ENCODE assay signal across 12 cellular contexts in genomic region chr21:15001773-15002647, GRCh38.
A peak's percentile ranks its signal among the peaks of the same experiment; 100 is the strongest.
DNase-seq lines count a peak whose midpoint lies in the region; ATAC-seq, FAIRE-seq and TF ChIP-seq lines count a peak whose summit lies in the region.
"Had no signal": no experiment of that assay in that cellular context is flagged by ENCODE, and none has a peak within 500 bp of the region (broad histone marks: within the 10 kb centered on the region; RNA-seq: fewer than 3 reads in every experiment).

No MANE protein-coding gene starts in this region.

- TF ChIP-seq POLR2A in A549 (IDR thresholded peaks at IDR 0.05; ENCODE audit: low read length) (no peak), suprapubic skin (IDR thresholded peaks at IDR 0.05) (no peak)

- H3K9me3 ChIP-seq in A549 (no peaks in the 10 kb centered on the region), suprapubic skin (no peaks in the 10 kb centered on the region)
- H3K9me3 ChIP-seq: sigmoid colon, upper lobe of right lung had no signal

- peak overlapping the region; percentile 44 for H3K4me3 Mint-ChIP-seq in WTC11

- no peak for TF ChIP-seq RAD21 in A549 (conservative IDR thresholded peaks at IDR 0.05 in 1 of 2, IDR thresholded peaks at IDR 0.05 in 1 of 2)

- no peaks in the 10 kb centered on the region for H3K9me3 Mint-ChIP-seq in WTC11

- H3K4me3 ChIP-seq in A549 (no peak overlapping the region), brain microvascular endothelial cell (ENCODE audit: low read depth, low read length) (no peak overlapping the region), suprapubic skin (no peak overlapping the region)
- H3K4me3 ChIP-seq: sigmoid colon, upper lobe of right lung had no signal

- in situ Hi-C loops in brain microvascular endothelial cell (cut with HindIII; ENCODE audit: low pct_ligation_motif_present, low sequenced_read_pairs): no loop called here

- H3K4me1 Mint-ChIP-seq in WTC11: peaks cover 59% of the 10 kb centered on the region

- peaks cover 30% of the 10 kb centered on the region for H3K27me3 Mint-ChIP-seq in WTC11 (ENCODE audit: low read depth)

- H3K27me3 ChIP-seq in brain microvascular endothelial cell (replicated peaks): no peaks in the 10 kb centered on the region
- H3K27me3 ChIP-seq in suprapubic skin: no peaks in the 10 kb centered on the region
- H3K27me3 ChIP-seq: sigmoid colon, upper lobe of right lung had no signal

- no peak for FAIRE-seq in A549 (lab: Jason Lieb, UNC)

- H3K4me1 ChIP-seq in A549 (peaks cover 88% of the 10 kb centered on the region), suprapubic skin (peaks cover 9% of the 10 kb centered on the region)

- ATAC-seq in A549 (no peak), GM19397 (IDR thresholded peaks at IDR 0.05; ENCODE audit: unreplicated experiment) (peak; percentile 72), HG03064 (IDR thresholded peaks at IDR 0.05; ENCODE audit: low read depth, unreplicated experiment) (peak; percentile 85), WTC11 (peak; percentile 46), Right ventricle myocardium inferior (no peak)
- ATAC-seq: upper lobe of right lung had no signal

- no peaks in the 10 kb centered on the region for H3K36me3 ChIP-seq in brain microvascular endothelial cell (replicated peaks)
- no peaks in the 10 kb centered on the region for H3K36me3 ChIP-seq in suprapubic skin
- H3K36me3 ChIP-seq: sigmoid colon, upper lobe of right lung had no signal

- no peak overlapping the region for H3K27ac Mint-ChIP-seq in WTC11

- intact Hi-C loops in Right ventricle myocardium inferior (cut with DNase I): no loop called here

- no peak for TF ChIP-seq CTCF in A549 (IDR thresholded peaks at IDR 0.05)
- TF ChIP-seq CTCF in WTC11 (IDR thresholded peaks at IDR 0.05): no peak
- TF ChIP-seq CTCF in brain microvascular endothelial cell (IDR thresholded peaks at IDR 0.05; ENCODE audit: low read depth, low read length, missing control alignments): no peak
- TF ChIP-seq CTCF in suprapubic skin (IDR thresholded peaks at IDR 0.05): no peak

- CTCF ChIA-PET in A549 (lab: Yijun Ruan, JAX): no interaction called here
- CTCF ChIA-PET in WTC11 (lab: Charles Lee): no interaction called here

- H3K27ac ChIP-seq in A549 (no peak overlapping the region), brain microvascular endothelial cell (no peak overlapping the region), suprapubic skin (no peak overlapping the region)
- H3K27ac ChIP-seq: sigmoid colon, upper lobe of right lung had no signal

- no peaks in the 10 kb centered on the region for H3K36me3 Mint-ChIP-seq in WTC11

- DNase-seq in A549 (ENCODE audit: low read depth in 1 of 2, low spot score in 1 of 2): no peak
- DNase-seq in WTC11 (ENCODE audit: low spot score): no peak
- DNase-seq in Right ventricle myocardium inferior (ENCODE audit: missing footprints): no peak
- DNase-seq in brain microvascular endothelial cell: no peak
- no peak for DNase-seq in suprapubic skin (ENCODE audit: low spot score in 2 of 2)
- no peak for DNase-seq in stimulated activated CD4-positive, alpha-beta T cell treated with anti-CD3 and anti-CD28 coated beads, Interleukin-15, amount 100 ng/mL, for 24 hours
- DNase-seq: amniotic stem cell, NCI-H226, sigmoid colon, upper lobe of right lung had no signal

- 87% methylated on average over 15 of the region's 15 CpGs for WGBS in A549 (ENCODE audit: missing lambda C conversion rate)
- 88% methylated on average over 15 of the region's 15 CpGs for WGBS in suprapubic skin

- POLR2A ChIA-PET in A549 (lab: Yijun Ruan, JAX): no interaction called here
- POLR2A ChIA-PET in WTC11 (lab: Charles Lee): no interaction called here

- no peak for TF ChIP-seq EP300 in A549 (IDR thresholded peaks at IDR 0.05)
- no peak for TF ChIP-seq EP300 in suprapubic skin (IDR thresholded peaks at IDR 0.05)

- peak overlapping the region; percentile 58; the same call in 2 of the 3 replicates for H3K4me2 ChIP-seq in A549

TF ChIP-seq in A549, 52 proteins besides CTCF, POLR2A, EP300 and RAD21:
- TF ChIP-seq, protein P1, sequence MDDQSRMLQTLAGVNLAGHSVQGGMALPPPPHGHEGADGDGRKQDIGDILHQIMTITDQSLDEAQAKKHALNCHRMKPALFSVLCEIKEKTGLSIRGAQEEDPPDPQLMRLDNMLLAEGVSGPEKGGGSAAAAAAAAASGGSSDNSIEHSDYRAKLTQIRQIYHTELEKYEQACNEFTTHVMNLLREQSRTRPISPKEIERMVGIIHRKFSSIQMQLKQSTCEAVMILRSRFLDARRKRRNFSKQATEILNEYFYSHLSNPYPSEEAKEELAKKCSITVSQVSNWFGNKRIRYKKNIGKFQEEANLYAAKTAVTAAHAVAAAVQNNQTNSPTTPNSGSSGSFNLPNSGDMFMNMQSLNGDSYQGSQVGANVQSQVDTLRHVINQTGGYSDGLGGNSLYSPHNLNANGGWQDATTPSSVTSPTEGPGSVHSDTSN (IDR thresholded peaks at IDR 0.05): no peak
- no peak for TF ChIP-seq HOXB13 (CRISPR knock-in tag; IDR thresholded peaks at IDR 0.05; ENCODE audit: low read depth)
- TF ChIP-seq EHF (CRISPR knock-in tag; IDR thresholded peaks at IDR 0.05): no peak
- TF ChIP-seq, protein P2, sequence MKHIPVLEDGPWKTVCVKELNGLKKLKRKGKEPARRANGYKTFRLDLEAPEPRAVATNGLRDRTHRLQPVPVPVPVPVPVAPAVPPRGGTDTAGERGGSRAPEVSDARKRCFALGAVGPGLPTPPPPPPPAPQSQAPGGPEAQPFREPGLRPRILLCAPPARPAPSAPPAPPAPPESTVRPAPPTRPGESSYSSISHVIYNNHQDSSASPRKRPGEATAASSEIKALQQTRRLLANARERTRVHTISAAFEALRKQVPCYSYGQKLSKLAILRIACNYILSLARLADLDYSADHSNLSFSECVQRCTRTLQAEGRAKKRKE (CRISPR knock-in tag; IDR thresholded peaks at IDR 0.05; ENCODE audit: low read depth): no peak
TF ChIP-seq in A549: peak in this region for 0.

TF ChIP-seq in WTC11, 78 proteins besides CTCF, POLR2A, EP300 and RAD21:
- TF ChIP-seq, protein P3, sequence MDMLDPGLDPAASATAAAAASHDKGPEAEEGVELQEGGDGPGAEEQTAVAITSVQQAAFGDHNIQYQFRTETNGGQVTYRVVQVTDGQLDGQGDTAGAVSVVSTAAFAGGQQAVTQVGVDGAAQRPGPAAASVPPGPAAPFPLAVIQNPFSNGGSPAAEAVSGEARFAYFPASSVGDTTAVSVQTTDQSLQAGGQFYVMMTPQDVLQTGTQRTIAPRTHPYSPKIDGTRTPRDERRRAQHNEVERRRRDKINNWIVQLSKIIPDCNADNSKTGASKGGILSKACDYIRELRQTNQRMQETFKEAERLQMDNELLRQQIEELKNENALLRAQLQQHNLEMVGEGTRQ (CRISPR knock-in tag; IDR thresholded peaks at IDR 0.05): peak; percentile 43
- TF ChIP-seq, protein P4, sequence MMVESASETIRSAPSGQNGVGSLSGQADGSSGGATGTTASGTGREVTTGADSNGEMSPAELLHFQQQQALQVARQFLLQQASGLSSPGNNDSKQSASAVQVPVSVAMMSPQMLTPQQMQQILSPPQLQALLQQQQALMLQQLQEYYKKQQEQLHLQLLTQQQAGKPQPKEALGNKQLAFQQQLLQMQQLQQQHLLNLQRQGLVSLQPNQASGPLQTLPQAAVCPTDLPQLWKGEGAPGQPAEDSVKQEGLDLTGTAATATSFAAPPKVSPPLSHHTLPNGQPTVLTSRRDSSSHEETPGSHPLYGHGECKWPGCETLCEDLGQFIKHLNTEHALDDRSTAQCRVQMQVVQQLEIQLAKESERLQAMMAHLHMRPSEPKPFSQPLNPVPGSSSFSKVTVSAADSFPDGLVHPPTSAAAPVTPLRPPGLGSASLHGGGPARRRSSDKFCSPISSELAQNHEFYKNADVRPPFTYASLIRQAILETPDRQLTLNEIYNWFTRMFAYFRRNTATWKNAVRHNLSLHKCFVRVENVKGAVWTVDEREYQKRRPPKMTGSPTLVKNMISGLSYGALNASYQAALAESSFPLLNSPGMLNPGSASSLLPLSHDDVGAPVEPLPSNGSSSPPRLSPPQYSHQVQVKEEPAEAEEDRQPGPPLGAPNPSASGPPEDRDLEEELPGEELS (CRISPR knock-in tag; IDR thresholded peaks at IDR 0.05): peak; percentile 33; the same call in 1 of the 2 replicates
- TF ChIP-seq, protein P5, sequence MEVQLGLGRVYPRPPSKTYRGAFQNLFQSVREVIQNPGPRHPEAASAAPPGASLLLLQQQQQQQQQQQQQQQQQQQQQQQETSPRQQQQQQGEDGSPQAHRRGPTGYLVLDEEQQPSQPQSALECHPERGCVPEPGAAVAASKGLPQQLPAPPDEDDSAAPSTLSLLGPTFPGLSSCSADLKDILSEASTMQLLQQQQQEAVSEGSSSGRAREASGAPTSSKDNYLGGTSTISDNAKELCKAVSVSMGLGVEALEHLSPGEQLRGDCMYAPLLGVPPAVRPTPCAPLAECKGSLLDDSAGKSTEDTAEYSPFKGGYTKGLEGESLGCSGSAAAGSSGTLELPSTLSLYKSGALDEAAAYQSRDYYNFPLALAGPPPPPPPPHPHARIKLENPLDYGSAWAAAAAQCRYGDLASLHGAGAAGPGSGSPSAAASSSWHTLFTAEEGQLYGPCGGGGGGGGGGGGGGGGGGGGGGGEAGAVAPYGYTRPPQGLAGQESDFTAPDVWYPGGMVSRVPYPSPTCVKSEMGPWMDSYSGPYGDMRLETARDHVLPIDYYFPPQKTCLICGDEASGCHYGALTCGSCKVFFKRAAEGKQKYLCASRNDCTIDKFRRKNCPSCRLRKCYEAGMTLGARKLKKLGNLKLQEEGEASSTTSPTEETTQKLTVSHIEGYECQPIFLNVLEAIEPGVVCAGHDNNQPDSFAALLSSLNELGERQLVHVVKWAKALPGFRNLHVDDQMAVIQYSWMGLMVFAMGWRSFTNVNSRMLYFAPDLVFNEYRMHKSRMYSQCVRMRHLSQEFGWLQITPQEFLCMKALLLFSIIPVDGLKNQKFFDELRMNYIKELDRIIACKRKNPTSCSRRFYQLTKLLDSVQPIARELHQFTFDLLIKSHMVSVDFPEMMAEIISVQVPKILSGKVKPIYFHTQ (CRISPR knock-in tag; IDR thresholded peaks at IDR 0.05): no peak

Comparison
In these comparisons a context has a peak if more than half of its experiments do, and no peak if none do; other contexts are left out.
1. ATAC-seq: peak in GM19397 (single experiment), HG03064 (single experiment) and WTC11 (single experiment); none in A549 (0 of 2) and Right ventricle myocardium inferior (single experiment).